Comparison of ENCODE assay signal across 8 cellular contexts in genomic region chr2:127640082-127641072, GRCh38. TPM values are rescaled to one million over a fixed set of nuclear protein-coding genes. Genes with fewer than 3 reads are reported as not detected.
DNase-seq lines count a peak whose midpoint lies in the region; ATAC-seq lines count a peak whose summit lies in the region.

No MANE protein-coding gene starts in this region.

- no peaks in the 10 kb centered on the region for H3K27me3 Mint-ChIP-seq in IgD-negative memory B cell
- H3K27me3 Mint-ChIP-seq in naive thymus-derived CD4-positive, alpha-beta T cell: no peaks in the 10 kb centered on the region

- CTCF ChIA-PET in naive thymus-derived CD4-positive, alpha-beta T cell (lab: Charles Lee): interaction anchor here (1.2 to 2.4 kb wide), 4 partner anchors 10 to 49 kb away, joined by 4 to 14 read pairs (median 10); no protein-coding TSS in a partner anchor

- H3K27ac ChIP-seq in naive thymus-derived CD4-positive, alpha-beta T cell (ENCODE audit: low read depth, low read length): peak overlapping the region; percentile 78

- H3K9me3 Mint-ChIP-seq in IgD-negative memory B cell: no peaks in the 10 kb centered on the region
- no peaks in the 10 kb centered on the region for H3K9me3 Mint-ChIP-seq in activated naive CD4-positive, alpha-beta T cell treated with anti-CD3 and anti-CD28 coated beads, Interleukin-2, amount 50 U/mL, for 72 hours
- H3K9me3 Mint-ChIP-seq in naive thymus-derived CD4-positive, alpha-beta T cell: no peaks in the 10 kb centered on the region

- DNase-seq in GM19238 (ENCODE audit: insufficient read length, low spot score): peak; percentile 71
- DNase-seq in activated naive CD4-positive, alpha-beta T cell treated with anti-CD3 and anti-CD28 coated beads, Interleukin-2, amount 50 U/mL, for 72 hours (ENCODE audit: low spot score in 2 of 2): peak in 1 of 2 donors; percentile 44
- peak in 6 of 9 donors; percentile 30 to 38 (median 35) for DNase-seq in naive thymus-derived CD4-positive, alpha-beta T cell
- no peak for DNase-seq in LoVo (ENCODE audit: low spot score)
- DNase-seq in MV-4-11 (lab: John Stamatoyannopoulos, UW): no peak
- no peak for DNase-seq in NCI-H446 (lab: John Stamatoyannopoulos, UW)
- DNase-seq in posterior cingulate gyrus: no peak

- H3K27me3 ChIP-seq in naive thymus-derived CD4-positive, alpha-beta T cell (ENCODE audit: control insufficient read depth in 2 of 2, insufficient read depth in 2 of 2, low read length in 2 of 2): no peaks in the 10 kb centered on the region

- ATAC-seq in activated naive CD4-positive, alpha-beta T cell treated with anti-CD3 and anti-CD28 coated beads, Interleukin-2, amount 50 U/mL, for 72 hours: peak; percentile 44 to 54
- peak; percentile 2 for ATAC-seq in naive thymus-derived CD4-positive, alpha-beta T cell

- peaks cover 3% of the 10 kb centered on the region for H3K36me3 Mint-ChIP-seq in IgD-negative memory B cell
- H3K36me3 Mint-ChIP-seq in activated naive CD4-positive, alpha-beta T cell treated with anti-CD3 and anti-CD28 coated beads, Interleukin-2, amount 50 U/mL, for 72 hours: no peaks in the 10 kb centered on the region
- peaks cover 0 to 2% (median 0%) of the 10 kb centered on the region in 5 donors for H3K36me3 Mint-ChIP-seq in naive thymus-derived CD4-positive, alpha-beta T cell

- H3K27ac Mint-ChIP-seq in IgD-negative memory B cell: peak overlapping the region; percentile 53 to 85 (median 71)
- H3K27ac Mint-ChIP-seq in activated naive CD4-positive, alpha-beta T cell treated with anti-CD3 and anti-CD28 coated beads, Interleukin-2, amount 50 U/mL, for 72 hours: peak overlapping the region; percentile 44 to 79
- H3K27ac Mint-ChIP-seq in naive thymus-derived CD4-positive, alpha-beta T cell: peak overlapping the region; percentile 80 to 96 (median 93)

- peaks cover 21 to 34% (median 28%) of the 10 kb centered on the region in 3 donors for H3K4me1 Mint-ChIP-seq in IgD-negative memory B cell
- H3K4me1 Mint-ChIP-seq in naive thymus-derived CD4-positive, alpha-beta T cell: peaks cover 14 to 89% (median 66%) of the 10 kb centered on the region in 7 donors

- intact Hi-C loops in naive thymus-derived CD4-positive, alpha-beta T cell (cut with micrococcal nuclease): loop anchor here (1.0 to 5.0 kb wide), 3 partner anchors 9 to 114 kb away; partner anchors contain the start of genes IWS1 (in 1 of the 2) and SFT2D3 (in 1 of the 2)
- intact Hi-C loops in posterior cingulate gyrus (cut with DNase I): no loop called here

- H3K4me3 ChIP-seq in naive thymus-derived CD4-positive, alpha-beta T cell (ENCODE audit: low read length): peak overlapping the region; percentile 64

- H3K36me3 ChIP-seq in naive thymus-derived CD4-positive, alpha-beta T cell (ENCODE audit: control insufficient read depth in 2 of 3, insufficient read depth in 3 of 3, low read length in 3 of 3): peaks cover 0 to 7% (median 0%) of the 10 kb centered on the region in 3 experiments

- H3K9me3 ChIP-seq in naive thymus-derived CD4-positive, alpha-beta T cell (ENCODE audit: control insufficient read depth in 2 of 3, low read length in 3 of 3): no peaks in the 10 kb centered on the region

- H3K4me3 Mint-ChIP-seq in IgD-negative memory B cell: peak overlapping the region in 3 of 4 donors; percentile 53 to 78 (median 73)
- peak overlapping the region; percentile 53 to 85 (median 78) for H3K4me3 Mint-ChIP-seq in naive thymus-derived CD4-positive, alpha-beta T cell

- POLR2A ChIA-PET in naive thymus-derived CD4-positive, alpha-beta T cell (lab: Charles Lee): interaction anchor here (0.7 to 2.7 kb wide), 8 partner anchors 10 to 252 kb away, joined by 3 to 12 read pairs (median 4); partner anchors contain the start of genes IWS1, SFT2D3 and WDR33

- H3K4me1 ChIP-seq in naive thymus-derived CD4-positive, alpha-beta T cell (ENCODE audit: control insufficient read depth in 2 of 2, insufficient read depth in 2 of 2, low read length in 2 of 2): peaks cover 3 to 77% of the 10 kb centered on the region in 2 donors

RNA-seq across cellular contexts. Expression of gene GPR17, which starts 5.6 kb away (rescaled TPM):
- not detected for polyA plus RNA-seq in IgD-negative memory B cell
- total RNA-seq in activated naive CD4-positive, alpha-beta T cell treated with anti-CD3 and anti-CD28 coated beads, Interleukin-2, amount 50 U/mL, for 72 hours: not detected
- not detected for total RNA-seq in naive thymus-derived CD4-positive, alpha-beta T cell
- not detected for polyA plus RNA-seq in naive thymus-derived CD4-positive, alpha-beta T cell

RNA-seq across cellular contexts. Expression of gene LIMS2, which starts 35.0 kb away (rescaled TPM):
- polyA plus RNA-seq in IgD-negative memory B cell: 35.1 TPM
- 10 to 100 TPM in 1 of 2 donors, 1 to 10 TPM in 1; 8.1 to 15.5 TPM for total RNA-seq in activated naive CD4-positive, alpha-beta T cell treated with anti-CD3 and anti-CD28 coated beads, Interleukin-2, amount 50 U/mL, for 72 hours
- total RNA-seq in naive thymus-derived CD4-positive, alpha-beta T cell: 10 to 100 TPM in 2 of 5 experiments, 1 to 10 TPM in 3; 5.3 to 13.7 (median 10.0) TPM
- polyA plus RNA-seq in naive thymus-derived CD4-positive, alpha-beta T cell: 10 to 100 TPM; 17.0 to 27.0 TPM

Comparison
In these comparisons a context has a peak if more than half of its experiments do, and no peak if none do; other contexts are left out.
1. DNase-seq: peak in GM19238 (single experiment) and naive thymus-derived CD4-positive, alpha-beta T cell (6 of 9); none in LoVo (single experiment), MV-4-11 (single experiment), NCI-H446 (0 of 2) and posterior cingulate gyrus (0 of 10).
2. Peak in every context shown above with its lines, with median percentiles within 50 percentile points of each other: H3K27ac Mint-ChIP-seq.